ENCODE assay signal across 2 cellular contexts in the genomic region with DNA sequence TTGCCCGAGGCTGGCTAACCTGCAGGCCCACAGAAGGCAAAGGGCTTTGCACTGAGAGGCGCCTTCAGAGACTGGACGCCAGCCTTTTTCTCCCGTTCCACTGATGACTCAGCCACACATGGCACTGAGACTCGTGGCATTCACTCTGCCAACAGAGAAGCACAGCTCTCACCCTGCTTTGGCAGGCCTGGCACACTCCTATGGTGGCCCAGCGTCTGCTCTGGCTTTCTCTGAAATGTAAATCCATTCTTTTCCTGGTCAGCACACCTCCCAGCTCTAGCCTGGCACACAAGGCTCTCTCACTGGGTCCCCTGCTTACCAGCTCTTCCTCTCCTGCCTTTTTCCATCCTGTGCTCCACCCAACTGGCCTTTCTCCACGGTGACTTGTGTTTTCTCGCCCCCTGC.
TF ChIP-seq lines count a peak whose summit lies in the region.

No MANE protein-coding gene starts in this region.

TF ChIP-seq in A549, 52 proteins besides CTCF, POLR2A, EP300 and RAD21 (continues in another document):
- TF ChIP-seq, protein P1, sequence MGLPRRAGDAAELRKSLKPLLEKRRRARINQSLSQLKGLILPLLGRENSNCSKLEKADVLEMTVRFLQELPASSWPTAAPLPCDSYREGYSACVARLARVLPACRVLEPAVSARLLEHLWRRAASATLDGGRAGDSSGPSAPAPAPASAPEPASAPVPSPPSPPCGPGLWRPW (IDR thresholded peaks at IDR 0.05): no peak
- TF ChIP-seq GATA3 (IDR thresholded peaks at IDR 0.05; ENCODE audit: borderline replicate concordance) (no peak), CHD2 (IDR thresholded peaks at IDR 0.05; ENCODE audit: low read length, partially characterized antibody) (no peak), HDAC2 (IDR thresholded peaks at IDR 0.05) (no peak), BHLHE40 (IDR thresholded peaks at IDR 0.05; ENCODE audit: low read depth, low read length) (no peak), HOXB13 (CRISPR knock-in tag; IDR thresholded peaks at IDR 0.05; ENCODE audit: low read depth) (peak; percentile 50; the same call in 1 of the 2 replicates), NFE2L2 (conservative IDR thresholded peaks at IDR 0.05; ENCODE audit: low read length) (no peak), TFCP2L1 (CRISPR knock-in tag; IDR thresholded peaks at IDR 0.05) (no peak), CBX8 (IDR thresholded peaks at IDR 0.05) (no peak), FOSB (CRISPR knock-in tag; IDR thresholded peaks at IDR 0.05) (no peak), KDM5A (IDR thresholded peaks at IDR 0.05) (no peak), HOXA7 (CRISPR knock-in tag; IDR thresholded peaks at IDR 0.05) (no peak), ESRRA (IDR thresholded peaks at IDR 0.05; ENCODE audit: borderline replicate concordance, low read length) (no peak), ZSCAN20 (CRISPR knock-in tag; IDR thresholded peaks at IDR 0.05) (no peak), RARB (CRISPR knock-in tag; IDR thresholded peaks at IDR 0.05) (no peak), FOXS1 (CRISPR knock-in tag; IDR thresholded peaks at IDR 0.05) (no peak), SREBF2 (IDR thresholded peaks at IDR 0.05) (no peak), JUN (IDR thresholded peaks at IDR 0.05) (no peak), RCOR1 (IDR thresholded peaks at IDR 0.05; ENCODE audit: low read depth, low read length) (no peak), HEYL (CRISPR knock-in tag; IDR thresholded peaks at IDR 0.05) (no peak), RFX5 (IDR thresholded peaks at IDR 0.05) (no peak), CBX2 (IDR thresholded peaks at IDR 0.05; ENCODE audit: borderline replicate concordance, low read depth) (no peak), POLR2AphosphoS2 (conservative IDR thresholded peaks at IDR 0.05; ENCODE audit: low read length) (no peak), FOSL2 (IDR thresholded peaks at IDR 0.05) (peak; percentile 40; the same call in 1 of the 2 replicates), FOSL2 (CRISPR knock-in tag; IDR thresholded peaks at IDR 0.05) (peak; percentile 72), SMC3 (IDR thresholded peaks at IDR 0.05) (no peak), NR3C1 (IDR thresholded peaks at IDR 0.05) (no peak), EHMT2 (IDR thresholded peaks at IDR 0.05; ENCODE audit: low read depth) (no peak), CHD4 (IDR thresholded peaks at IDR 0.05; ENCODE audit: borderline replicate concordance) (no peak)
- TF ChIP-seq, protein P2, sequence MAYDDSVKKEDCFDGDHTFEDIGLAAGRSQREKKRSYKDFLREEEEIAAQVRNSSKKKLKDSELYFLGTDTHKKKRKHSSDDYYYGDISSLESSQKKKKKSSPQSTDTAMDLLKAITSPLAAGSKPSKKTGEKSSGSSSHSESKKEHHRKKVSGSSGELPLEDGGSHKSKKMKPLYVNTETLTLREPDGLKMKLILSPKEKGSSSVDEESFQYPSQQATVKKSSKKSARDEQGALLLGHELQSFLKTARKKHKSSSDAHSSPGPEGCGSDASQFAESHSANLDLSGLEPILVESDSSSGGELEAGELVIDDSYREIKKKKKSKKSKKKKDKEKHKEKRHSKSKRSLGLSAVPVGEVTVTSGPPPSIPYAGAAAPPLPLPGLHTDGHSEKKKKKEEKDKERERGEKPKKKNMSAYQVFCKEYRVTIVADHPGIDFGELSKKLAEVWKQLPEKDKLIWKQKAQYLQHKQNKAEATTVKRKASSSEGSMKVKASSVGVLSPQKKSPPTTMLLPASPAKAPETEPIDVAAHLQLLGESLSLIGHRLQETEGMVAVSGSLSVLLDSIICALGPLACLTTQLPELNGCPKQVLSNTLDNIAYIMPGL (CRISPR knock-in tag; IDR thresholded peaks at IDR 0.05; ENCODE audit: borderline replicate concordance): no peak
- TF ChIP-seq, protein P3, sequence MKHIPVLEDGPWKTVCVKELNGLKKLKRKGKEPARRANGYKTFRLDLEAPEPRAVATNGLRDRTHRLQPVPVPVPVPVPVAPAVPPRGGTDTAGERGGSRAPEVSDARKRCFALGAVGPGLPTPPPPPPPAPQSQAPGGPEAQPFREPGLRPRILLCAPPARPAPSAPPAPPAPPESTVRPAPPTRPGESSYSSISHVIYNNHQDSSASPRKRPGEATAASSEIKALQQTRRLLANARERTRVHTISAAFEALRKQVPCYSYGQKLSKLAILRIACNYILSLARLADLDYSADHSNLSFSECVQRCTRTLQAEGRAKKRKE (CRISPR knock-in tag; IDR thresholded peaks at IDR 0.05; ENCODE audit: low read depth): no peak
- TF ChIP-seq, protein P4, sequence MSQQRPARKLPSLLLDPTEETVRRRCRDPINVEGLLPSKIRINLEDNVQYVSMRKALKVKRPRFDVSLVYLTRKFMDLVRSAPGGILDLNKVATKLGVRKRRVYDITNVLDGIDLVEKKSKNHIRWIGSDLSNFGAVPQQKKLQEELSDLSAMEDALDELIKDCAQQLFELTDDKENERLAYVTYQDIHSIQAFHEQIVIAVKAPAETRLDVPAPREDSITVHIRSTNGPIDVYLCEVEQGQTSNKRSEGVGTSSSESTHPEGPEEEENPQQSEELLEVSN (IDR thresholded peaks at IDR 0.05; ENCODE audit: borderline replicate concordance, low read depth): 0 out of 2 replicates have a peak, but pooled peaks have one; percentile 43
- TF ChIP-seq, protein P5, sequence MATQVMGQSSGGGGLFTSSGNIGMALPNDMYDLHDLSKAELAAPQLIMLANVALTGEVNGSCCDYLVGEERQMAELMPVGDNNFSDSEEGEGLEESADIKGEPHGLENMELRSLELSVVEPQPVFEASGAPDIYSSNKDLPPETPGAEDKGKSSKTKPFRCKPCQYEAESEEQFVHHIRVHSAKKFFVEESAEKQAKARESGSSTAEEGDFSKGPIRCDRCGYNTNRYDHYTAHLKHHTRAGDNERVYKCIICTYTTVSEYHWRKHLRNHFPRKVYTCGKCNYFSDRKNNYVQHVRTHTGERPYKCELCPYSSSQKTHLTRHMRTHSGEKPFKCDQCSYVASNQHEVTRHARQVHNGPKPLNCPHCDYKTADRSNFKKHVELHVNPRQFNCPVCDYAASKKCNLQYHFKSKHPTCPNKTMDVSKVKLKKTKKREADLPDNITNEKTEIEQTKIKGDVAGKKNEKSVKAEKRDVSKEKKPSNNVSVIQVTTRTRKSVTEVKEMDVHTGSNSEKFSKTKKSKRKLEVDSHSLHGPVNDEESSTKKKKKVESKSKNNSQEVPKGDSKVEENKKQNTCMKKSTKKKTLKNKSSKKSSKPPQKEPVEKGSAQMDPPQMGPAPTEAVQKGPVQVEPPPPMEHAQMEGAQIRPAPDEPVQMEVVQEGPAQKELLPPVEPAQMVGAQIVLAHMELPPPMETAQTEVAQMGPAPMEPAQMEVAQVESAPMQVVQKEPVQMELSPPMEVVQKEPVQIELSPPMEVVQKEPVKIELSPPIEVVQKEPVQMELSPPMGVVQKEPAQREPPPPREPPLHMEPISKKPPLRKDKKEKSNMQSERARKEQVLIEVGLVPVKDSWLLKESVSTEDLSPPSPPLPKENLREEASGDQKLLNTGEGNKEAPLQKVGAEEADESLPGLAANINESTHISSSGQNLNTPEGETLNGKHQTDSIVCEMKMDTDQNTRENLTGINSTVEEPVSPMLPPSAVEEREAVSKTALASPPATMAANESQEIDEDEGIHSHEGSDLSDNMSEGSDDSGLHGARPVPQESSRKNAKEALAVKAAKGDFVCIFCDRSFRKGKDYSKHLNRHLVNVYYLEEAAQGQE (IDR thresholded peaks at IDR 0.05): no peak

TF ChIP-seq in endothelial cell of umbilical vein, 7 proteins besides CTCF, POLR2A, EP300 and RAD21:
- peak; percentile 37 for TF ChIP-seq MYC (IDR thresholded peaks at IDR 0.05; ENCODE audit: low read depth, low read length)
- no peak for TF ChIP-seq JUN (IDR thresholded peaks at IDR 0.05; ENCODE audit: borderline replicate concordance, insufficient read depth, insufficient read length, low read depth)
- TF ChIP-seq FOS (IDR thresholded peaks at IDR 0.05; ENCODE audit: borderline replicate concordance, insufficient read depth, low read length): peak; percentile 67
